Comparison of ENCODE assay signal across 13 cellular contexts in genomic region chr6:143694560-143694959, GRCh38. TPM values are rescaled to one million over a fixed set of nuclear protein-coding genes. Genes with fewer than 3 reads are reported as not detected.
A peak's percentile ranks its signal among the peaks of the same experiment; 100 is the strongest.
DNase-seq lines count a peak whose midpoint lies in the region; ATAC-seq and TF ChIP-seq lines count a peak whose summit lies in the region.
"Had no signal": no experiment of that assay in that cellular context is flagged by ENCODE, and none has a peak within 500 bp of the region (broad histone marks: within the 10 kb centered on the region; RNA-seq: fewer than 3 reads in every experiment).

No MANE protein-coding gene starts in this region.

- H3K27me3 ChIP-seq in CD8-positive, alpha-beta memory T cell (ENCODE audit: insufficient read depth, low read length, poor library complexity, severe bottlenecking): no peaks in the 10 kb centered on the region
- no peaks in the 10 kb centered on the region for H3K27me3 ChIP-seq in RWPE2 (ENCODE audit: insufficient read depth, poor library complexity, severe bottlenecking)
- H3K27me3 ChIP-seq: left lung, MG63, right atrium auricular region had no signal

- H3K9me3 Mint-ChIP-seq in CD8-positive, alpha-beta memory T cell: no peaks in the 10 kb centered on the region
- H3K9me3 Mint-ChIP-seq: natural killer cell treated with Interleukin-12 subunit alpha and Interleukin-12 subunit beta and Interleukin-15 and Interleukin-18, amount 100 ng/mL, for 72 hours had no signal

- H3K4me1 Mint-ChIP-seq in CD8-positive, alpha-beta memory T cell: peaks cover 57 to 83% (median 81%) of the 10 kb centered on the region in 3 donors

- peaks cover 0 to 2% of the 10 kb centered on the region in 2 donors for H3K27me3 Mint-ChIP-seq in CD8-positive, alpha-beta memory T cell
- H3K27me3 Mint-ChIP-seq: natural killer cell treated with Interleukin-12 subunit alpha and Interleukin-12 subunit beta and Interleukin-15 and Interleukin-18, amount 100 ng/mL, for 72 hours had no signal

- POLR2A ChIA-PET in CD8-positive, alpha-beta memory T cell (lab: Charles Lee): no interaction called here

- CTCF ChIA-PET in CD8-positive, alpha-beta memory T cell (lab: Charles Lee): no interaction called here

- peak overlapping the region in 6 of 8 donors; percentile 13 to 91 (median 66) for H3K27ac Mint-ChIP-seq in CD8-positive, alpha-beta memory T cell

- DNase-seq in CD8-positive, alpha-beta memory T cell: no peak
- DNase-seq in EL (peak; percentile 28), RWPE2 (ENCODE audit: low spot score) (no peak), iris pigment epithelial cell (ENCODE audit: low read depth) (peak; percentile 28), RPMI8226 (no peak), substantia nigra (lab: John Stamatoyannopoulos, UW) (no peak)
- DNase-seq: activated CD4-positive, CD25-positive, alpha-beta regulatory T cell; activated effector memory CD4-positive, alpha-beta T cell treated with anti-CD3 and anti-CD28 coated beads, Interleukin-2, amount 50 U/mL, for 16 hours; left lung; MG63 had no signal

- H3K27ac ChIP-seq in CD8-positive, alpha-beta memory T cell (ENCODE audit: low read depth, low read length): no peak overlapping the region
- no peak overlapping the region for H3K27ac ChIP-seq in RWPE2 (ENCODE audit: poor library complexity, severe bottlenecking)
- H3K27ac ChIP-seq in substantia nigra (ENCODE audit: low read depth, low read length, poor library complexity, severe bottlenecking): no peak overlapping the region
- H3K27ac ChIP-seq: right atrium auricular region had no signal

- no peak overlapping the region for H3K4me3 ChIP-seq in CD8-positive, alpha-beta memory T cell (ENCODE audit: low read length)
- no peak overlapping the region for H3K4me3 ChIP-seq in RWPE2 (ENCODE audit: severe bottlenecking)
- H3K4me3 ChIP-seq: left lung, MG63, right atrium auricular region had no signal

- H3K4me3 Mint-ChIP-seq in CD8-positive, alpha-beta memory T cell: peak overlapping the region in 3 of 7 donors; percentile 8 to 49 (median 37)
- H3K4me3 Mint-ChIP-seq: natural killer cell treated with Interleukin-12 subunit alpha and Interleukin-12 subunit beta and Interleukin-15 and Interleukin-18, amount 100 ng/mL, for 72 hours had no signal

- ATAC-seq in RWPE2 (ENCODE audit: low read depth): peak; percentile 89
- no peak for ATAC-seq in GM21423 (IDR thresholded peaks at IDR 0.05; ENCODE audit: unreplicated experiment)
- ATAC-seq: left lung; natural killer cell treated with Interleukin-12 subunit alpha and Interleukin-12 subunit beta and Interleukin-15 and Interleukin-18, amount 100 ng/mL, for 72 hours had no signal

- TF ChIP-seq CTCF in RWPE2 (IDR thresholded peaks at IDR 0.05; ENCODE audit: poor library complexity, severe bottlenecking): no peak

- no peaks in the 10 kb centered on the region for H3K36me3 ChIP-seq in CD8-positive, alpha-beta memory T cell (ENCODE audit: insufficient read depth, low read length)
- H3K36me3 ChIP-seq in RWPE2 (ENCODE audit: low read depth): peaks cover 3% of the 10 kb centered on the region; the same call in 1 of the 2 replicates
- H3K36me3 ChIP-seq: left lung, right atrium auricular region had no signal

- H3K4me1 ChIP-seq in CD8-positive, alpha-beta memory T cell (ENCODE audit: insufficient read depth, low read length): no peaks in the 10 kb centered on the region
- H3K4me1 ChIP-seq in RWPE2 (ENCODE audit: insufficient read depth, poor library complexity, severe bottlenecking): peaks cover 28% of the 10 kb centered on the region

- H3K9me3 ChIP-seq in CD8-positive, alpha-beta memory T cell (ENCODE audit: low read length): no peaks in the 10 kb centered on the region
- H3K9me3 ChIP-seq in RWPE2 (ENCODE audit: severe bottlenecking): peaks cover 2% of the 10 kb centered on the region
- H3K9me3 ChIP-seq: left lung, MG63, right atrium auricular region had no signal

- peaks cover 3 to 11% (median 5%) of the 10 kb centered on the region in 3 donors for H3K36me3 Mint-ChIP-seq in CD8-positive, alpha-beta memory T cell
- H3K36me3 Mint-ChIP-seq: natural killer cell treated with Interleukin-12 subunit alpha and Interleukin-12 subunit beta and Interleukin-15 and Interleukin-18, amount 100 ng/mL, for 72 hours had no signal

RNA-seq across cellular contexts. Expression of gene PHACTR2, which starts 16.8 kb away (rescaled TPM):
- total RNA-seq in CD8-positive, alpha-beta memory T cell: 10 to 100 TPM; 27.8 to 29.1 TPM
- 42.1 TPM for polyA plus RNA-seq in CD8-positive, alpha-beta memory T cell

Comparison
In these comparisons a context has a peak if more than half of its experiments do, and no peak if none do; other contexts are left out.
1. DNase-seq: peak in EL (single experiment) and iris pigment epithelial cell (single experiment); none in CD8-positive, alpha-beta memory T cell (0 of 5), RWPE2 (single experiment), RPMI8226 (single experiment) and substantia nigra (0 of 49).